7 cellular contexts compared by ENCODE assay signal in the genomic region with DNA sequence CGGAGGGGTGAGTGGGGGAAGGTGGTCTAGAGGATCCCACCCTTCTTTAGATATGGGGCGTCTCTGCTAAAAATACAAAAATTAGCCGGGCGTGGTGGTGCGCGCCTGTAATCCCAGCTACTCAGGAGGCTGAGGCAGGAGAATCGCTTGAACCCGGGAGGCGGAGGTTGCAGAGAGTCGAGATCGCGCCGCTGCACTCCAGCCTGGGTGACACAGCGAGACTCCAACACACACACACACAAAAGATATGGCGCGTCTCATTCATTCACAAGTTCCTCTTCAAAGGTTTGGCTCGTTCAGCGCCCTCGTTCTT. TPM values are rescaled to one million over a fixed set of nuclear protein-coding genes. Genes with fewer than 3 reads are reported as not detected.
A peak's percentile ranks its signal among the peaks of the same experiment; 100 is the strongest.
DNase-seq lines count a peak whose midpoint lies in the region; ATAC-seq and TF ChIP-seq lines count a peak whose summit lies in the region.
"Not testable (repeated sequence)": the region's sequence is repeated elsewhere in the genome, so short reads cannot be mapped to it uniquely, and the experiment has no call there.
"Had no signal": no experiment of that assay in that cellular context is flagged by ENCODE, and none has a peak within 500 bp of the region (broad histone marks: within the 10 kb centered on the region; RNA-seq: fewer than 3 reads in every experiment).

No MANE protein-coding gene starts in this region.

- H2AK5ac ChIP-seq in neuronal stem cell (ENCODE audit: low read depth, low read length) = not testable (repeated sequence)

- no CpG with 5 or more reads among the region's 19 CpGs for WGBS in iPS DF 6.9 (ENCODE audit: insufficient coverage, insufficient read length)
- WGBS in neuronal stem cell (ENCODE audit: extremely low coverage in 2 of 2, insufficient read length in 2 of 2, insufficient replicate concordance in 1 of 2), 2 donors = no CpG with 5 or more reads among the region's 19 CpGs

- H3K27me3 ChIP-seq in HL-60 (ENCODE audit: insufficient read depth, poor library complexity, severe bottlenecking); iPS DF 6.9 (ENCODE audit: control insufficient read depth, insufficient read depth, low read length); neuronal stem cell (ENCODE audit: control insufficient read depth in 3 of 3, insufficient read depth in 3 of 3, low read depth in 1 of 3, low read length in 3 of 3): not testable (repeated sequence)

- peak overlapping the region; percentile 65 for H3K4me2 ChIP-seq in neuronal stem cell (ENCODE audit: insufficient read depth, low read length, poor library complexity, severe bottlenecking)

- H3K36me3 ChIP-seq in iPS DF 6.9 (ENCODE audit: control insufficient read depth, insufficient read depth, low read length) = not testable (repeated sequence)
- peaks cover 9 to 22% of the 10 kb centered on the region in 2 donors for H3K36me3 ChIP-seq in neuronal stem cell (replicated peaks in 1 of 2; ENCODE audit: control insufficient read depth in 2 of 2, insufficient read depth in 2 of 2, low read length in 2 of 2)

- H4K91ac ChIP-seq in neuronal stem cell (ENCODE audit: low read depth, low read length, poor library complexity) = not testable (repeated sequence)

- TF ChIP-seq CTCF in 22Rv1 (IDR thresholded peaks at IDR 0.05); HL-60 (IDR thresholded peaks at IDR 0.05; ENCODE audit: insufficient read depth, low read length); activated B cell treated with CpG ODN at 0.5 μM for 24 hours (IDR thresholded peaks at IDR 0.05); chondrocyte (IDR thresholded peaks at IDR 0.05): not testable (repeated sequence)

- H3K9me3 Mint-ChIP-seq in activated B cell treated with CpG ODN at 0.5 μM for 24 hours; chondrocyte (ENCODE audit: low read depth): not testable (repeated sequence)

- H2BK120ac ChIP-seq in neuronal stem cell (ENCODE audit: low read depth, low read length) = not testable (repeated sequence)

- H3K27ac ChIP-seq in 22Rv1 (peak overlapping the region; percentile 99), HL-60 (replicated peaks) (peak overlapping the region; percentile 98), neuronal stem cell (replicated peaks; ENCODE audit: low read length) (peak overlapping the region; percentile 95)
- not testable (repeated sequence) for H3K27ac ChIP-seq in iPS DF 6.9 (ENCODE audit: low read length)

- intact Hi-C loops in activated B cell treated with CpG ODN at 0.5 μM for 24 hours (cut with micrococcal nuclease) = loop anchor here (1.0 kb wide), 1 partner anchor 39 kb away; the partner anchor contains the start of gene CDC34

- CTCF ChIA-PET in activated B cell treated with CpG ODN at 0.5 μM for 24 hours (lab: Charles Lee) = not testable (repeated sequence)

- not testable (repeated sequence) for H3K4me1 ChIP-seq in iPS DF 6.9 (ENCODE audit: control insufficient read depth, insufficient read depth, low read length)
- H3K4me1 ChIP-seq in neuronal stem cell (ENCODE audit: control insufficient read depth in 2 of 2, insufficient read depth in 1 of 2, low read depth in 1 of 2, low read length in 2 of 2) = peaks cover 10 to 13% of the 10 kb centered on the region in 2 donors

- not testable (repeated sequence) for H3K9me3 ChIP-seq in iPS DF 6.9 (ENCODE audit: control insufficient read depth, insufficient read depth, low read length); neuronal stem cell (replicated peaks in 1 of 2; ENCODE audit: control insufficient read depth in 2 of 2, insufficient read depth in 1 of 2, low read depth in 1 of 2, low read length in 2 of 2)

- peak overlapping the region; percentile 97 for H2BK12ac ChIP-seq in neuronal stem cell (ENCODE audit: low read length)

- H3K4me3 ChIP-seq in HL-60 (replicated peaks; ENCODE audit: insufficient read depth, low read length) (peak overlapping the region; percentile 52), iPS DF 6.9 (ENCODE audit: low read length) (peak overlapping the region; percentile 41; the same call in 1 of the 2 replicates), neuronal stem cell (ENCODE audit: low read length in 2 of 2) (peak overlapping the region; percentile 88 to 98)

- DNase-seq in HL-60 (ENCODE audit: low read depth in 1 of 2, low spot score in 1 of 2); activated B cell treated with CpG ODN at 0.5 μM for 24 hours; chondrocyte (ENCODE audit: low spot score); iPS DF 6.9 (ENCODE audit: low read depth, low spot score); neuronal stem cell (ENCODE audit: low spot score): not testable (repeated sequence)

- H3K4me3 Mint-ChIP-seq in activated B cell treated with CpG ODN at 0.5 μM for 24 hours (peak overlapping the region; percentile 97), chondrocyte (ENCODE audit: unreplicated experiment) (peak overlapping the region; percentile 90)

- H3K4ac ChIP-seq in neuronal stem cell (ENCODE audit: low read length) = not testable (repeated sequence)

- not testable (repeated sequence) for H4K8ac ChIP-seq in neuronal stem cell (ENCODE audit: low read depth, low read length)

- not testable (repeated sequence) for ATAC-seq in activated B cell treated with CpG ODN at 0.5 μM for 24 hours (ENCODE audit: low read depth)

- peak overlapping the region; percentile 3 for H3K23ac ChIP-seq in neuronal stem cell (ENCODE audit: low read depth, low read length, poor library complexity)

- not testable (repeated sequence) for H3K27me3 Mint-ChIP-seq in activated B cell treated with CpG ODN at 0.5 μM for 24 hours; chondrocyte (ENCODE audit: low read depth)

- H2BK15ac ChIP-seq in neuronal stem cell (ENCODE audit: low read length) = not testable (repeated sequence)

- H3K36me3 Mint-ChIP-seq in activated B cell treated with CpG ODN at 0.5 μM for 24 hours (ENCODE audit: low read depth); chondrocyte (ENCODE audit: low read depth): not testable (repeated sequence)

- H3K9ac ChIP-seq in neuronal stem cell (ENCODE audit: low read depth, low read length, poor library complexity) = peak overlapping the region; percentile 78

- peak overlapping the region; percentile 84 for H3K18ac ChIP-seq in neuronal stem cell (ENCODE audit: low read length)

- peak overlapping the region; percentile 83 for H2AFZ ChIP-seq in neuronal stem cell (ENCODE audit: low read length)

- peak overlapping the region; percentile 45 for H2BK5ac ChIP-seq in neuronal stem cell (ENCODE audit: low read length)

- H3K14ac ChIP-seq in neuronal stem cell (ENCODE audit: low read length) = peak overlapping the region; percentile 10

- H3K79me1 ChIP-seq in neuronal stem cell (ENCODE audit: low read depth, low read length) = not testable (repeated sequence)

- H3K4me1 Mint-ChIP-seq in activated B cell treated with CpG ODN at 0.5 μM for 24 hours (peaks cover 31% of the 10 kb centered on the region), chondrocyte (ENCODE audit: low read depth) (peaks cover 37% of the 10 kb centered on the region)

- POLR2A ChIA-PET in activated B cell treated with CpG ODN at 0.5 μM for 24 hours (lab: Charles Lee) = not testable (repeated sequence)

- H3K27ac Mint-ChIP-seq in activated B cell treated with CpG ODN at 0.5 μM for 24 hours (peak overlapping the region; percentile 99), chondrocyte (ENCODE audit: unreplicated experiment) (peak overlapping the region; percentile 86)

RNA-seq across cellular contexts. Expression of gene BSG, which starts 1.6 kb away (rescaled TPM):
- total RNA-seq in activated B cell treated with CpG ODN at 0.5 μM for 24 hours = 150 and 152 TPM in 2 replicates
- 440 to 503 TPM (median 452 TPM) in 3 replicates for total RNA-seq in chondrocyte
- polyA plus RNA-seq in neuronal stem cell (2013, experiment 1 of 2) = 596 TPM
- 585 TPM for polyA plus RNA-seq in neuronal stem cell (2013, experiment 2 of 2)

RNA-seq across cellular contexts. Expression of gene HCN2, which starts 18.9 kb away (rescaled TPM):
- total RNA-seq in activated B cell treated with CpG ODN at 0.5 μM for 24 hours (0.13 and 0.17 TPM in 2 replicates), chondrocyte (6.2 to 6.8 TPM (median 6.7 TPM) in 3 replicates)
- 0.10 TPM for polyA plus RNA-seq in neuronal stem cell (2013, experiment 1 of 2)
- 0.10 TPM for polyA plus RNA-seq in neuronal stem cell (2013, experiment 2 of 2)
- total RNA-seq: subcutaneous adipose tissue had no signal

RNA-seq across cellular contexts. Expression of gene GZMM, which starts 26.9 kb away (rescaled TPM):
- 0.22 TPM in 1 of 2 replicates, not detected in the other for total RNA-seq in activated B cell treated with CpG ODN at 0.5 μM for 24 hours
- not detected in 3 replicates for total RNA-seq in chondrocyte
- polyA plus RNA-seq in neuronal stem cell (2013, experiment 1 of 2) = 0.04 TPM
- 0.06 TPM for polyA plus RNA-seq in neuronal stem cell (2013, experiment 2 of 2)

RNA-seq across cellular contexts. Expression of gene CDC34, which starts 39.2 kb away (rescaled TPM):
- total RNA-seq in activated B cell treated with CpG ODN at 0.5 μM for 24 hours (19.8 and 23.1 TPM in 2 replicates), chondrocyte (41.4 to 71.1 TPM (median 66.9 TPM) in 3 replicates)
- 109 TPM for polyA plus RNA-seq in neuronal stem cell (2013, experiment 1 of 2)
- 105 TPM for polyA plus RNA-seq in neuronal stem cell (2013, experiment 2 of 2)

Comparison
In these comparisons a context has a peak if more than half of its experiments do, and no peak if none do; other contexts are left out.
1. H3K4me3 ChIP-seq: peak in every context shown above with its lines; median percentile 93 in neuronal stem cell; 52 in HL-60; 41 in iPS DF 6.9.